In the genomic region with DNA sequence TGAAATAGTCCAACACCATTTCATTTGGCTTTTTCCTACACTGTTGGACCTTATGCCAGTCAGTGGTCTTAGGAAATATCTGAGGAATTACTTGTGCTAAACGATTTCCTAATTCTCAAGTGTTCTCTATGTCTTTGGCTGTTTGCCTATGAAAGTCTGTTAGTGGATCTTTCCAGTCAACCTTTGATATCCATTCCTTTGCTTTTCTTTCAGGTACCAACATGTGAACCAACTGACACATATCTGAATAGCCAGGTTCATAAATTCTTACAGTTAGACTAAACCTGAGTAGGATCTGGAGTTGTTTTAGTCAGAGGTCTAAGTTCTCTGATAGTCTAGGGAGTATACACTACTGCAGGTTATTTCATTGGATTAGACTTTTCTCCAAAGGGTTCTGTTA, we compare ENCODE assay signal across 18 cellular contexts.
DNase-seq lines count a peak whose midpoint lies in the region; ATAC-seq and TF ChIP-seq lines count a peak whose summit lies in the region.
"Had no signal": no experiment of that assay in that cellular context is flagged by ENCODE, and none has a peak within 500 bp of the region (broad histone marks: within the 10 kb centered on the region; RNA-seq: fewer than 3 reads in every experiment).

No MANE protein-coding gene starts in this region.

- DNase-seq in MCF 10A (ENCODE audit: unreplicated experiment): no peak
- no peak for DNase-seq in mammary epithelial cell
- DNase-seq in epithelial cell of prostate (ENCODE audit: low read depth, low spot score): no peak
- no peak for DNase-seq in omental fat pad (ENCODE audit: low spot score)
- DNase-seq: AML-193; Caco-2; Calu3; CD4-positive, alpha-beta T cell; CD8-positive, alpha-beta T cell; DMS79 treated with DMSO at 0.1 percent for 48 hours; GF-D8 had no signal

- TF ChIP-seq CTCF in MCF 10A (IDR thresholded peaks at IDR 0.05; ENCODE audit: unreplicated experiment) (no peak), mammary epithelial cell (conservative IDR thresholded peaks at IDR 0.05 in 1 of 2, IDR thresholded peaks at IDR 0.05 in 1 of 2; ENCODE audit: extremely low read depth in 1 of 2, insufficient read depth in 1 of 2, low read depth in 1 of 2, low read length in 2 of 2) (no peak), omental fat pad (IDR thresholded peaks at IDR 0.05) (no peak)

- 13% methylated on average over 1 of the region's 1 CpG for WGBS in mammary epithelial cell (ENCODE audit: low coverage, missing lambda C conversion rate)

- no peak overlapping the region for H3K4me3 Mint-ChIP-seq in MCF 10A (ENCODE audit: unreplicated experiment)
- H3K4me3 Mint-ChIP-seq in stimulated activated memory B cell treated with anti-CD40 and anti-IgM and Interleukin-4, amounts not matched to agents 10 μg/mL and 1 μg/mL and 100 μg/mL, for 72 hours: no peak overlapping the region
- H3K4me3 Mint-ChIP-seq: B cell; CD4-positive, alpha-beta T cell; CD8-positive, alpha-beta T cell had no signal

- peaks cover 13% of the 10 kb centered on the region for H3K9me3 Mint-ChIP-seq in MCF 10A (ENCODE audit: unreplicated experiment)
- peaks cover under 1% of the 10 kb centered on the region for H3K9me3 Mint-ChIP-seq in stimulated activated memory B cell treated with anti-CD40 and anti-IgM and Interleukin-4, amounts not matched to agents 10 μg/mL and 1 μg/mL and 100 μg/mL, for 72 hours

- H3K79me2 ChIP-seq in mammary epithelial cell (ENCODE audit: insufficient read depth, low read length): no peaks in the 10 kb centered on the region

- no peak overlapping the region for H2AFZ ChIP-seq in mammary epithelial cell (ENCODE audit: low read depth, low read length)

- H3K4me1 Mint-ChIP-seq in MCF 10A (ENCODE audit: insufficient read depth, unreplicated experiment): peaks cover 20% of the 10 kb centered on the region
- no peaks in the 10 kb centered on the region for H3K4me1 Mint-ChIP-seq in stimulated activated memory B cell treated with anti-CD40 and anti-IgM and Interleukin-4, amounts not matched to agents 10 μg/mL and 1 μg/mL and 100 μg/mL, for 72 hours
- H3K4me1 Mint-ChIP-seq: B cell had no signal

- no peaks in the 10 kb centered on the region for H3K4me1 ChIP-seq in mammary epithelial cell (ENCODE audit: insufficient read depth, low read length)
- H3K4me1 ChIP-seq: A549, Caco-2 had no signal

- no peak overlapping the region for H3K4me2 ChIP-seq in mammary epithelial cell (ENCODE audit: insufficient read depth, low read depth, low read length)
- H3K4me2 ChIP-seq: A549 had no signal

- dilution Hi-C loops in mammary epithelial cell (cut with HindIII; ENCODE audit: low sequenced_read_pairs): no loop called here

- H3K4me3 ChIP-seq in mammary epithelial cell (replicated peaks in 1 of 3; ENCODE audit: insufficient read depth in 1 of 3, low read depth in 2 of 3, low read length in 3 of 3): no peak overlapping the region
- H3K4me3 ChIP-seq: A549; BLaER1 treated with 17β-estradiol and CSF1 and Interleukin-3, amounts not matched to agents 10 nM and 100 nM had no signal

- no peaks in the 10 kb centered on the region for H4K20me1 ChIP-seq in mammary epithelial cell (ENCODE audit: insufficient read depth, low read length)
- H4K20me1 ChIP-seq: BLaER1 treated with 17β-estradiol and CSF1 and Interleukin-3, amounts not matched to agents 10 nM and 100 nM had no signal

- peaks cover 6% of the 10 kb centered on the region for H3K9me3 ChIP-seq in mammary epithelial cell (replicated peaks; ENCODE audit: insufficient read depth, low read length)

- H3K36me3 ChIP-seq in mammary epithelial cell (ENCODE audit: insufficient read depth, low read length): no peaks in the 10 kb centered on the region

- peaks cover 6% of the 10 kb centered on the region for H3K36me3 Mint-ChIP-seq in MCF 10A (ENCODE audit: insufficient read depth, unreplicated experiment)
- H3K36me3 Mint-ChIP-seq in stimulated activated memory B cell treated with anti-CD40 and anti-IgM and Interleukin-4, amounts not matched to agents 10 μg/mL and 1 μg/mL and 100 μg/mL, for 72 hours: no peaks in the 10 kb centered on the region
- H3K36me3 Mint-ChIP-seq: CD8-positive, alpha-beta T cell had no signal

- H3K27me3 ChIP-seq in mammary epithelial cell (ENCODE audit: insufficient read depth, low read length): no peaks in the 10 kb centered on the region
- H3K27me3 ChIP-seq: BLaER1 treated with 17β-estradiol and CSF1 and Interleukin-3, amounts not matched to agents 10 nM and 100 nM had no signal

- intact Hi-C loops in MCF 10A (cut with micrococcal nuclease): no loop called here
- intact Hi-C loops in mammary epithelial cell (cut with micrococcal nuclease): no loop called here

- in situ Hi-C loops in mammary epithelial cell (cut with MboI; ENCODE audit: low sequenced_read_pairs in 2 of 2): no loop called here

- H3K27me3 Mint-ChIP-seq in MCF 10A (ENCODE audit: insufficient read depth, unreplicated experiment): no peaks in the 10 kb centered on the region
- no peaks in the 10 kb centered on the region for H3K27me3 Mint-ChIP-seq in stimulated activated memory B cell treated with anti-CD40 and anti-IgM and Interleukin-4, amounts not matched to agents 10 μg/mL and 1 μg/mL and 100 μg/mL, for 72 hours
- H3K27me3 Mint-ChIP-seq: B cell; CD4-positive, alpha-beta T cell had no signal

- BruUV-seq in MCF 10A (replicated peaks; lab: Mats Ljungman, UMichigan) (no TSS peak), mammary epithelial cell (replicated peaks; lab: Mats Ljungman, UMichigan) (no TSS peak)

- CTCF ChIA-PET in MCF 10A (lab: Yijun Ruan, JAX) (no interaction called here), mammary epithelial cell (lab: Charles Lee; ENCODE audit: low non-redundant PET) (no interaction called here)

- POLR2A ChIA-PET in MCF 10A (lab: Yijun Ruan, JAX): no interaction called here

- H3K9ac ChIP-seq in mammary epithelial cell (ENCODE audit: insufficient read depth, low read length): no peak overlapping the region
- H3K9ac ChIP-seq: BLaER1 treated with 17β-estradiol and CSF1 and Interleukin-3, amounts not matched to agents 10 nM and 100 nM had no signal

- peak; percentile 51 for ATAC-seq in omental fat pad (ENCODE audit: low FRiP score)
- ATAC-seq in GM19351 (IDR thresholded peaks at IDR 0.05; ENCODE audit: unreplicated experiment): no peak
- no peak for ATAC-seq in stimulated activated memory B cell treated with anti-CD40 and anti-IgM and Interleukin-4, amounts not matched to agents 10 μg/mL and 1 μg/mL and 100 μg/mL, for 72 hours
- ATAC-seq: A549; CD8-positive, alpha-beta T cell had no signal

- H3K27ac Mint-ChIP-seq in MCF 10A (ENCODE audit: low read depth, unreplicated experiment): peak overlapping the region; percentile 80
- H3K27ac Mint-ChIP-seq in stimulated activated memory B cell treated with anti-CD40 and anti-IgM and Interleukin-4, amounts not matched to agents 10 μg/mL and 1 μg/mL and 100 μg/mL, for 72 hours: no peak overlapping the region
- H3K27ac Mint-ChIP-seq: B cell; CD4-positive, alpha-beta T cell; CD8-positive, alpha-beta T cell had no signal

- H3K27ac ChIP-seq in mammary epithelial cell (ENCODE audit: insufficient read depth, low read depth, low read length) (no peak overlapping the region), epithelial cell of prostate (peak overlapping the region; percentile 2)
- H3K27ac ChIP-seq: 22Rv1; A549; BLaER1 treated with 17β-estradiol and CSF1 and Interleukin-3, amounts not matched to agents 10 nM and 100 nM; C4-2B had no signal
